8 cellular contexts compared by ENCODE assay signal in genomic region chr5:55231476-55232193, GRCh38. TPM values are rescaled to one million over a fixed set of nuclear protein-coding genes. Genes with fewer than 3 reads are reported as not detected.
A peak's percentile ranks its signal among the peaks of the same experiment; 100 is the strongest.
DNase-seq lines count a peak whose midpoint lies in the region; ATAC-seq and TF ChIP-seq lines count a peak whose summit lies in the region.

No MANE protein-coding gene starts in this region.

- DNase-seq in NOMO-1 treated with DMSO at 0.1 percent for 48 hours (lab: John Stamatoyannopoulos, UW; ENCODE audit: unreplicated experiment) (peak; percentile 23), NOMO-1 treated with dmso at 0.1 percent for 144 hours (lab: John Stamatoyannopoulos, UW; ENCODE audit: unreplicated experiment) (no peak), RWPE2 (ENCODE audit: low spot score) (no peak), osteocyte (ENCODE audit: extremely low spot score, unreplicated experiment) (no peak), lower leg skin (ENCODE audit: low spot score in 2 of 2) (no peak), GM03348 (ENCODE audit: low spot score) (no peak)
- DNase-seq in effector memory CD8-positive, alpha-beta T cell: no peak

- H3K4me3 ChIP-seq in RWPE2 (ENCODE audit: severe bottlenecking) (peak overlapping the region; percentile 61), lower leg skin (ENCODE audit: low read depth, poor library complexity, severe bottlenecking) (no peak overlapping the region)

- no peaks in the 10 kb centered on the region for H3K27me3 ChIP-seq in RWPE2 (ENCODE audit: insufficient read depth, poor library complexity, severe bottlenecking)

- WGBS in lower leg skin, 2 donors: 0 to 3% methylated on average over 26 to 32 of the region's 45 CpGs

- intact Hi-C loops in lower leg skin (cut with DNase I; ENCODE audit: low total_unique reads): no loop called here

- H3K4me1 Mint-ChIP-seq in effector memory CD8-positive, alpha-beta T cell (ENCODE audit: low read depth in 2 of 2): peaks cover 30 to 35% of the 10 kb centered on the region in 2 donors
- peaks cover 30% of the 10 kb centered on the region for H3K4me1 Mint-ChIP-seq in osteocyte (ENCODE audit: unreplicated experiment)

- no peak for TF ChIP-seq CTCF in RWPE2 (IDR thresholded peaks at IDR 0.05; ENCODE audit: poor library complexity, severe bottlenecking)
- no peak for TF ChIP-seq CTCF in osteocyte (IDR thresholded peaks at IDR 0.05)
- TF ChIP-seq CTCF in lower leg skin (IDR thresholded peaks at IDR 0.05): no peak

- peaks cover 6% of the 10 kb centered on the region for H3K4me1 ChIP-seq in RWPE2 (ENCODE audit: insufficient read depth, poor library complexity, severe bottlenecking)

- no peaks in the 10 kb centered on the region for H3K36me3 ChIP-seq in RWPE2 (ENCODE audit: low read depth)

- peak overlapping the region; percentile 90 to 94 for H3K4me3 Mint-ChIP-seq in effector memory CD8-positive, alpha-beta T cell
- peak overlapping the region; percentile 83 for H3K4me3 Mint-ChIP-seq in osteocyte (ENCODE audit: unreplicated experiment)

- H3K27me3 Mint-ChIP-seq in effector memory CD8-positive, alpha-beta T cell: peaks cover 79 to 89% of the 10 kb centered on the region in 2 donors
- H3K27me3 Mint-ChIP-seq in osteocyte (ENCODE audit: unreplicated experiment): peaks cover 75% of the 10 kb centered on the region

- H3K27ac ChIP-seq in RWPE2 (ENCODE audit: poor library complexity, severe bottlenecking): no peak overlapping the region

- TF ChIP-seq POLR2A in lower leg skin (IDR thresholded peaks at IDR 0.05): no peak

- H3K27ac Mint-ChIP-seq in effector memory CD8-positive, alpha-beta T cell: peak overlapping the region in 1 of 2 donors; percentile 72
- no peak overlapping the region for H3K27ac Mint-ChIP-seq in osteocyte (ENCODE audit: unreplicated experiment)

- no peaks in the 10 kb centered on the region for H3K36me3 Mint-ChIP-seq in effector memory CD8-positive, alpha-beta T cell (ENCODE audit: insufficient read depth)
- H3K36me3 Mint-ChIP-seq in osteocyte (ENCODE audit: unreplicated experiment): no peaks in the 10 kb centered on the region

- no peaks in the 10 kb centered on the region for H3K9me3 ChIP-seq in RWPE2 (ENCODE audit: severe bottlenecking)

- ATAC-seq in RWPE2 (ENCODE audit: low read depth) (no peak), GM18861 (IDR thresholded peaks at IDR 0.05; ENCODE audit: unreplicated experiment) (no peak)
- peak; percentile 11 for ATAC-seq in effector memory CD8-positive, alpha-beta T cell (replicated peaks)

- H3K9me3 Mint-ChIP-seq in effector memory CD8-positive, alpha-beta T cell: no peaks in the 10 kb centered on the region
- H3K9me3 Mint-ChIP-seq in osteocyte (ENCODE audit: unreplicated experiment): no peaks in the 10 kb centered on the region

RNA-seq across cellular contexts. Expression of gene CCNO, which starts 1.8 kb away (rescaled TPM):
- 0.34 TPM in 1 of 2 replicates, not detected in the other for total RNA-seq in osteocyte
- 1 to 10 TPM; 1.3 to 6.2 (median 3.9) TPM for total RNA-seq in lower leg skin

RNA-seq across cellular contexts. Expression of gene MCIDAS, which starts 4.5 kb away (rescaled TPM):
- total RNA-seq in osteocyte: not detected in 2 replicates
- total RNA-seq in lower leg skin: not detected

RNA-seq across cellular contexts. Expression of gene CDC20B, which starts 58.7 kb away (rescaled TPM):
- total RNA-seq in osteocyte: not detected in 2 replicates
- total RNA-seq in lower leg skin: not detected
